ENCODE assay signal across 1 cellular context in genomic region chr6:7401103-7401502, GRCh38.
TF ChIP-seq lines count a peak whose summit lies in the region.

No MANE protein-coding gene starts in this region.

TF ChIP-seq in K562, 482 proteins besides CTCF, POLR2A, EP300 and RAD21:
- TF ChIP-seq ZNF316 (IDR thresholded peaks at IDR 0.05) (peak; percentile 39; the same call in 1 of the 2 replicates), CBX3 (IDR thresholded peaks at IDR 0.05; ENCODE audit: borderline replicate concordance in 1 of 2, low read length in 2 of 2) (no peak), POLR3G (IDR thresholded peaks at IDR 0.05; ENCODE audit: extremely low read depth, insufficient read length, insufficient replicate concordance) (no peak), MTA1 (IDR thresholded peaks at IDR 0.05; ENCODE audit: borderline replicate concordance) (no peak)
